ENCODE assay signal across 14 cellular contexts in the genomic region with DNA sequence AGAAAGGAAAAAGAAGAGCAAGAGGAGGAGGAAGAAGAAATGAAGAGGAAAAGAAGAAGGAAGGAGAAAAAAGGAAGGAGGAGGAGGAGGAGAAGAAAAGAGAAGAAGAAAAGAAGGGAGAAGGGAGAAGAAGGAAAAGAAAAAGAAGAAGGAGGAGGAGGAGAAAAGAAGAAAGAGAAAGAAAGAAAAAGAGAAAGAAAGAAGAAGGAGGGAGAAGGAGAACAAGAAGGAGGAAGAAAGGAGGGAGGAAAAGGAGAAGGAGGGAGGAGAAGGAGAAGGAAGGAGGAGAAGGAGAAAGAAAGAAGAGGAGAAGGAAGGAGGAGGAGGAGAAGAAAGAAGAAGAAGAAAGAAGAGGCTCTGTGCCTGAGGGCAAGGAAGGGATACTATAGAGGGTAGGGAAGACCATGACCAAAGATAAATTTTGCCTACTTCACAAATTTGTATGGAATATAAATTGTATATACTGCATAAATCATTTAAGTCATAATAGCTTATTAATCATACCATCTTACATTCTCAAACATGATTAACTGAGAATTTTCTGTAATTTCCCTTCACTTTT. TPM values are rescaled to one million over a fixed set of nuclear protein-coding genes. Genes with fewer than 3 reads are reported as not detected.
DNase-seq lines count a peak whose midpoint lies in the region; ATAC-seq, FAIRE-seq and TF ChIP-seq lines count a peak whose summit lies in the region.
"Had no signal": no experiment of that assay in that cellular context is flagged by ENCODE, and none has a peak within 500 bp of the region (broad histone marks: within the 10 kb centered on the region; RNA-seq: fewer than 3 reads in every experiment).

No MANE protein-coding gene starts in this region.

- no peaks in the 10 kb centered on the region for H3K9me3 Mint-ChIP-seq in Caco-2 (ENCODE audit: unreplicated experiment)
- no peaks in the 10 kb centered on the region for H3K9me3 Mint-ChIP-seq in activated T-helper 17 cell treated with anti-CD3 and anti-CD28 coated beads, Interleukin-2, amount 50 U/mL, for 72 hours
- H3K9me3 Mint-ChIP-seq in naive thymus-derived CD8-positive, alpha-beta T cell = peaks cover 0 to 5% (median 0%) of the 10 kb centered on the region in 9 donors

- POLR2A ChIA-PET in HepG2 (lab: Yijun Ruan, JAX) = no interaction called here
- POLR2A ChIA-PET in Caco-2 (lab: Charles Lee) = interaction anchor here (0.6 kb wide), 1 partner anchor 277 kb away, joined by 20 read pairs; no protein-coding TSS in a partner anchor
- POLR2A ChIA-PET in naive thymus-derived CD8-positive, alpha-beta T cell (lab: Charles Lee) = interaction anchor here (0.6 to 1.0 kb wide), 2 partner anchors 29 to 95 kb away, joined by 3 to 5 read pairs; no protein-coding TSS in a partner anchor
- POLR2A ChIA-PET in RWPE1 (lab: Yijun Ruan, JAX; ENCODE audit: low non-redundant PET) = no interaction called here

- H3K9me3 ChIP-seq in HepG2 (ENCODE audit: low read length) = no peaks in the 10 kb centered on the region
- H3K9me3 ChIP-seq in right lobe of liver = no peaks in the 10 kb centered on the region
- no peaks in the 10 kb centered on the region for H3K9me3 ChIP-seq in Caco-2
- H3K9me3 ChIP-seq in gastrocnemius medialis = no peaks in the 10 kb centered on the region

- no peak for DNase-seq in HepG2 (ENCODE audit: low spot score)
- no peak for DNase-seq in right lobe of liver
- DNase-seq in Caco-2 = no peak
- DNase-seq in gastrocnemius medialis = no peak
- no peak for DNase-seq in NCI-H1436 treated with DMSO at 0.1 percent for 48 hours (lab: John Stamatoyannopoulos, UW)
- no peak for DNase-seq in naive thymus-derived CD8-positive, alpha-beta T cell
- no peak for DNase-seq in RWPE1 (ENCODE audit: low spot score)
- DNase-seq: 8988T; CD8-positive, alpha-beta memory T cell; DMS53 had no signal

- no peak for TF ChIP-seq RAD21 in HepG2 (CRISPR knock-in tag; IDR thresholded peaks at IDR 0.05)

- intact Hi-C loops in HepG2 (cut with micrococcal nuclease; ENCODE audit: unreplicated experiment) = no loop called here
- intact Hi-C loops in right lobe of liver (cut with DNase I) = no loop called here
- intact Hi-C loops in Caco-2 (cut with micrococcal nuclease; ENCODE audit: unreplicated experiment) = no loop called here
- intact Hi-C loops in gastrocnemius medialis (cut with DNase I; ENCODE audit: low total_unique reads) = no loop called here

- H3K27ac Mint-ChIP-seq in Caco-2 (ENCODE audit: unreplicated experiment) = peak overlapping the region; percentile 16
- peak overlapping the region; percentile 0 for H3K27ac Mint-ChIP-seq in activated T-helper 17 cell treated with anti-CD3 and anti-CD28 coated beads, Interleukin-2, amount 50 U/mL, for 72 hours
- H3K27ac Mint-ChIP-seq in naive thymus-derived CD8-positive, alpha-beta T cell = peak overlapping the region in 2 of 10 donors; percentile 2 to 81

- no peaks in the 10 kb centered on the region for H4K20me1 ChIP-seq in HepG2 (ENCODE audit: insufficient read depth, low read length)
- H4K20me1 ChIP-seq: BLaER1 treated with 17β-estradiol and CSF1 and Interleukin-3, amounts not matched to agents 10 nM and 100 nM had no signal

- H3K4me2 ChIP-seq in HepG2 (ENCODE audit: low read depth, low read length) = no peak overlapping the region

- CTCF ChIA-PET in HepG2 (lab: Yijun Ruan, JAX; ENCODE audit: low intra/inter-chr PET ratio, low total read pairs) = no interaction called here
- CTCF ChIA-PET in Caco-2 (lab: Charles Lee) = interaction anchor here (0.8 kb wide), 1 partner anchor 30 kb away, joined by 3 read pairs; no protein-coding TSS in a partner anchor
- CTCF ChIA-PET in RWPE1 (lab: Yijun Ruan, JAX) = interaction anchor here (0.6 kb wide), 2 partner anchors 129 to 378 kb away, joined by 3 read pairs; no protein-coding TSS in a partner anchor

- ATAC-seq in HepG2 (no peak), right lobe of liver (no peak), gastrocnemius medialis (no peak)
- ATAC-seq in activated T-helper 17 cell treated with anti-CD3 and anti-CD28 coated beads, Interleukin-2, amount 50 U/mL, for 72 hours (replicated peaks) = no peak
- no peak for ATAC-seq in naive thymus-derived CD8-positive, alpha-beta T cell
- ATAC-seq: HCT116 had no signal

- H3K9ac ChIP-seq in HepG2 (ENCODE audit: insufficient read depth, low read depth, low read length) = no peak overlapping the region
- H3K9ac ChIP-seq: BLaER1 treated with 17β-estradiol and CSF1 and Interleukin-3, amounts not matched to agents 10 nM and 100 nM had no signal

- no peaks in the 10 kb centered on the region for H3K36me3 ChIP-seq in HepG2 (replicated peaks in 1 of 2; ENCODE audit: control insufficient read depth in 1 of 2, insufficient read depth in 2 of 2, low read length in 2 of 2)
- H3K36me3 ChIP-seq in right lobe of liver = no peaks in the 10 kb centered on the region
- H3K36me3 ChIP-seq in Caco-2 (ENCODE audit: control insufficient read depth, insufficient read depth, low read length) = no peaks in the 10 kb centered on the region
- no peaks in the 10 kb centered on the region for H3K36me3 ChIP-seq in gastrocnemius medialis
- H3K36me3 ChIP-seq: BLaER1 treated with 17β-estradiol and CSF1 and Interleukin-3, amounts not matched to agents 10 nM and 100 nM had no signal

- H3K36me3 Mint-ChIP-seq in Caco-2 (ENCODE audit: insufficient read depth, unreplicated experiment) = no peaks in the 10 kb centered on the region
- H3K36me3 Mint-ChIP-seq in activated T-helper 17 cell treated with anti-CD3 and anti-CD28 coated beads, Interleukin-2, amount 50 U/mL, for 72 hours (ENCODE audit: low read depth) = no peaks in the 10 kb centered on the region
- peaks cover 0 to 8% (median 0%) of the 10 kb centered on the region in 3 donors for H3K36me3 Mint-ChIP-seq in naive thymus-derived CD8-positive, alpha-beta T cell

- H3K27ac ChIP-seq in HepG2 (ENCODE audit: extremely low read length, insufficient read depth, low read length) (no peak overlapping the region), right lobe of liver (no peak overlapping the region), gastrocnemius medialis (peak overlapping the region; percentile 13 to 70 (median 42)), RWPE1 (no peak overlapping the region)
- H3K27ac ChIP-seq: BLaER1 treated with 17β-estradiol and CSF1 and Interleukin-3, amounts not matched to agents 10 nM and 100 nM had no signal

- H3K4me1 ChIP-seq in HepG2 (ENCODE audit: insufficient read depth, low read length) (0 out of 2 replicates have a peak, but pooled peaks cover 5% of the 10 kb centered on the region), right lobe of liver (no peaks in the 10 kb centered on the region), Caco-2 (peaks cover 45% of the 10 kb centered on the region), gastrocnemius medialis (peaks cover 70 to 91% of the 10 kb centered on the region in 2 donors)

- no peaks in the 10 kb centered on the region for H3K79me2 ChIP-seq in HepG2 (ENCODE audit: insufficient read depth, low read length)

- H3K27me3 ChIP-seq in HepG2 (ENCODE audit: control insufficient read depth in 1 of 2, insufficient read depth in 2 of 2, low read length in 2 of 2) = no peaks in the 10 kb centered on the region
- H3K27me3 ChIP-seq in right lobe of liver = no peaks in the 10 kb centered on the region
- H3K27me3 ChIP-seq in Caco-2 (replicated peaks; ENCODE audit: control insufficient read depth, insufficient read depth, low read length) = no peaks in the 10 kb centered on the region
- H3K27me3 ChIP-seq in gastrocnemius medialis = no peaks in the 10 kb centered on the region
- H3K27me3 ChIP-seq: BLaER1 treated with 17β-estradiol and CSF1 and Interleukin-3, amounts not matched to agents 10 nM and 100 nM had no signal

- no peak overlapping the region for H2AFZ ChIP-seq in HepG2 (ENCODE audit: low read length)

- in situ Hi-C loops in HepG2 (cut with HindIII; ENCODE audit: extremely low pct_ligation_motif_present, low pct_unique_long_range_greater_than_20kb) = no loop called here
- in situ Hi-C loops in gastrocnemius medialis (cut with MboI; ENCODE audit: low sequenced_read_pairs in 4 of 4) = no loop called here

- TF ChIP-seq POLR2A in HepG2 (IDR thresholded peaks at IDR 0.05; ENCODE audit: insufficient read depth in 1 of 2, low read depth in 2 of 2, low read length in 2 of 2) = no peak
- TF ChIP-seq POLR2A in right lobe of liver (IDR thresholded peaks at IDR 0.05) = no peak
- no peak for TF ChIP-seq POLR2A in gastrocnemius medialis (IDR thresholded peaks at IDR 0.05)

- no peak for TF ChIP-seq EP300 in HepG2 (IDR thresholded peaks at IDR 0.05; ENCODE audit: low read depth in 2 of 2, low read length in 2 of 2)
- no peak for TF ChIP-seq EP300 in HepG2 (CRISPR knock-in tag; IDR thresholded peaks at IDR 0.05; ENCODE audit: borderline replicate concordance)

- H3K4me3 ChIP-seq in HepG2 (replicated peaks in 1 of 3; ENCODE audit: insufficient read depth in 1 of 3, low read depth in 2 of 3, low read length in 3 of 3) = no peak overlapping the region
- no peak overlapping the region for H3K4me3 ChIP-seq in right lobe of liver
- no peak overlapping the region for H3K4me3 ChIP-seq in Caco-2 (ENCODE audit: low read depth, low read length)
- no peak overlapping the region for H3K4me3 ChIP-seq in gastrocnemius medialis
- H3K4me3 ChIP-seq: BLaER1 treated with 17β-estradiol and CSF1 and Interleukin-3, amounts not matched to agents 10 nM and 100 nM had no signal

- peaks cover 24% of the 10 kb centered on the region for H3K4me1 Mint-ChIP-seq in Caco-2 (ENCODE audit: low read depth, unreplicated experiment)
- peaks cover 14% of the 10 kb centered on the region for H3K4me1 Mint-ChIP-seq in activated T-helper 17 cell treated with anti-CD3 and anti-CD28 coated beads, Interleukin-2, amount 50 U/mL, for 72 hours
- peaks cover 4 to 49% (median 37%) of the 10 kb centered on the region in 4 donors for H3K4me1 Mint-ChIP-seq in naive thymus-derived CD8-positive, alpha-beta T cell

- TF ChIP-seq CTCF in HepG2 (CRISPR knock-in tag; IDR thresholded peaks at IDR 0.05) (no peak), right lobe of liver (IDR thresholded peaks at IDR 0.05) (no peak), Caco-2 (IDR thresholded peaks at IDR 0.05; ENCODE audit: insufficient read depth in 1 of 2, low read depth in 1 of 2, low read length in 1 of 2, severe bottlenecking in 1 of 2, unreplicated experiment in 1 of 2) (no peak), gastrocnemius medialis (IDR thresholded peaks at IDR 0.05 in 4 of 5, conservative IDR thresholded peaks at IDR 0.05 in 1 of 5) (no peak), RWPE1 (conservative IDR thresholded peaks at IDR 0.05; ENCODE audit: low read depth) (no peak)

- H3K4me3 Mint-ChIP-seq in Caco-2 (ENCODE audit: unreplicated experiment) = peak overlapping the region; percentile 4
- H3K4me3 Mint-ChIP-seq in activated T-helper 17 cell treated with anti-CD3 and anti-CD28 coated beads, Interleukin-2, amount 50 U/mL, for 72 hours = peak overlapping the region; percentile 1
- no peak overlapping the region for H3K4me3 Mint-ChIP-seq in naive thymus-derived CD8-positive, alpha-beta T cell

- H3K27me3 Mint-ChIP-seq in Caco-2 (ENCODE audit: insufficient read depth, unreplicated experiment) = no peaks in the 10 kb centered on the region
- H3K27me3 Mint-ChIP-seq in activated T-helper 17 cell treated with anti-CD3 and anti-CD28 coated beads, Interleukin-2, amount 50 U/mL, for 72 hours = no peaks in the 10 kb centered on the region
- H3K27me3 Mint-ChIP-seq in naive thymus-derived CD8-positive, alpha-beta T cell = no peaks in the 10 kb centered on the region

- no peak for FAIRE-seq in HepG2 (lab: Jason Lieb, UNC)
- FAIRE-seq: H54 had no signal

- no TSS peak for BruUV-seq in HepG2 (replicated peaks; lab: Mats Ljungman, UMichigan)
- BruUV-seq in Caco-2 (replicated peaks; lab: Mats Ljungman, UMichigan) = no TSS peak

RNA-seq across cellular contexts. Expression of a gene that starts 55.7 kb away (rescaled TPM):
- total RNA-seq in HepG2 (2016; rRNA removed; fragmentation: Illumina TruSeq; extraction: Trizol) (44.7 and 52.1 TPM in 2 replicates), right lobe of liver (10 to 100 TPM in 5 of 6 experiments, 1 to 10 TPM in 1; 8.7 to 17.1 (median 11.9) TPM), Caco-2 (2022) (21.9 and 25.3 TPM in 2 replicates), gastrocnemius medialis (100 to 1,000 TPM in 3 of 4 donors, 10 to 100 TPM in 1; 73.3 to 253 (median 128) TPM)
- total RNA-seq in HepG2 (2016; cell fraction: cytosol; rRNA removed; fragmentation: Illumina TruSeq; extraction: Trizol; ENCODE audit: low read depth) = 5.9 and 6.4 TPM in 2 replicates
- 44.0 and 53.7 TPM in 2 replicates for total RNA-seq in HepG2 (2016; cell fraction: insoluble cytoplasmic fraction; rRNA removed; fragmentation: Illumina TruSeq; extraction: Trizol)
- 18.5 and 19.2 TPM in 2 replicates for total RNA-seq in HepG2 (2016; cell fraction: membrane; rRNA removed; fragmentation: Illumina TruSeq; extraction: Trizol)
- total RNA-seq in HepG2 (2016; cell fraction: nucleus; rRNA removed; fragmentation: Illumina TruSeq; extraction: Trizol) = 41.0 and 44.1 TPM in 2 replicates
- 20.6 and 24.9 TPM in 2 replicates for polyA plus RNA-seq in HepG2 (2011; rRNA removed)
- 8.7 and 12.4 TPM in 2 replicates for polyA plus RNA-seq in HepG2 (2011; cell fraction: cytosol; rRNA removed)
- 18.6 and 19.8 TPM in 2 replicates for polyA plus RNA-seq in HepG2 (2011; cell fraction: nucleus; rRNA removed)
- polyA plus RNA-seq in HepG2 (2012) = 16.9 and 20.3 TPM in 2 replicates
- 3.6 TPM in 2 replicates for polyA plus RNA-seq in HepG2 (2016; cell fraction: cytosol; fragmentation: Illumina TruSeq; extraction: Trizol; ENCODE audit: low read depth)
- 46.8 and 47.5 TPM in 2 replicates for polyA plus RNA-seq in HepG2 (2016; cell fraction: insoluble cytoplasmic fraction; fragmentation: Illumina TruSeq; extraction: Trizol; ENCODE audit: low read depth)
- 9.9 and 10.9 TPM in 2 replicates for polyA plus RNA-seq in HepG2 (2016; cell fraction: membrane; fragmentation: Illumina TruSeq; extraction: Trizol; ENCODE audit: low read depth)
- 40.6 and 43.2 TPM in 2 replicates for polyA plus RNA-seq in HepG2 (2016; cell fraction: nucleus; fragmentation: Illumina TruSeq; extraction: Trizol; ENCODE audit: insufficient read depth, low read depth)
- polyA minus RNA-seq in HepG2 (2011; rRNA and poly(A)+ RNA removed; ENCODE audit: low replicate concordance) = 15.1 and 39.9 TPM in 2 replicates
- 14.2 and 14.6 TPM in 2 replicates for polyA minus RNA-seq in HepG2 (2011; cell fraction: cytosol; rRNA and poly(A)+ RNA removed)
- 66.0 and 72.1 TPM in 2 replicates for polyA minus RNA-seq in HepG2 (2011; cell fraction: nucleus; rRNA and poly(A)+ RNA removed)
- total RNA-seq in activated T-helper 17 cell treated with anti-CD3 and anti-CD28 coated beads, Interleukin-2, amount 50 U/mL, for 72 hours = 10 to 100 TPM in 1 of 2 donors, 1 to 10 TPM in 1; 9.8 to 23.0 TPM
- total RNA-seq in naive thymus-derived CD8-positive, alpha-beta T cell = 10 to 100 TPM; 35.0 to 38.3 TPM
- 10 to 100 TPM in 2 of 3 donors, 1 to 10 TPM in 1; 10.0 to 21.4 (median 19.4) TPM for polyA plus RNA-seq in naive thymus-derived CD8-positive, alpha-beta T cell

RNA-seq across cellular contexts. Expression of a gene that starts 56.4 kb away (rescaled TPM):
- 15.5 and 20.7 TPM in 2 replicates for total RNA-seq in HepG2 (2016; rRNA removed; fragmentation: Illumina TruSeq; extraction: Trizol)
- total RNA-seq in HepG2 (2016; cell fraction: cytosol; rRNA removed; fragmentation: Illumina TruSeq; extraction: Trizol; ENCODE audit: low read depth) = 20.5 and 21.1 TPM in 2 replicates
- 16.4 and 22.3 TPM in 2 replicates for total RNA-seq in HepG2 (2016; cell fraction: insoluble cytoplasmic fraction; rRNA removed; fragmentation: Illumina TruSeq; extraction: Trizol)
- total RNA-seq in HepG2 (2016; cell fraction: membrane; rRNA removed; fragmentation: Illumina TruSeq; extraction: Trizol) = 12.0 and 13.3 TPM in 2 replicates
- total RNA-seq in HepG2 (2016; cell fraction: nucleus; rRNA removed; fragmentation: Illumina TruSeq; extraction: Trizol) = 12.7 and 13.1 TPM in 2 replicates
- 5.5 and 7.7 TPM in 2 replicates for polyA plus RNA-seq in HepG2 (2011; rRNA removed)
- 2.6 TPM in 2 replicates for polyA plus RNA-seq in HepG2 (2011; cell fraction: cytosol; rRNA removed)
- 3.6 and 5.3 TPM in 2 replicates for polyA plus RNA-seq in HepG2 (2011; cell fraction: nucleus; rRNA removed)
- 3.4 and 6.8 TPM in 2 replicates for polyA plus RNA-seq in HepG2 (2012)
- 1.7 and 3.0 TPM in 2 replicates for polyA plus RNA-seq in HepG2 (2016; cell fraction: cytosol; fragmentation: Illumina TruSeq; extraction: Trizol; ENCODE audit: low read depth)
- 15.9 and 16.9 TPM in 2 replicates for polyA plus RNA-seq in HepG2 (2016; cell fraction: insoluble cytoplasmic fraction; fragmentation: Illumina TruSeq; extraction: Trizol; ENCODE audit: low read depth)
- 4.1 and 4.6 TPM in 2 replicates for polyA plus RNA-seq in HepG2 (2016; cell fraction: membrane; fragmentation: Illumina TruSeq; extraction: Trizol; ENCODE audit: low read depth)
- 9.7 and 9.9 TPM in 2 replicates for polyA plus RNA-seq in HepG2 (2016; cell fraction: nucleus; fragmentation: Illumina TruSeq; extraction: Trizol; ENCODE audit: insufficient read depth, low read depth)
- 3.1 and 14.4 TPM in 2 replicates for polyA minus RNA-seq in HepG2 (2011; rRNA and poly(A)+ RNA removed; ENCODE audit: low replicate concordance)
- 6.2 and 6.4 TPM in 2 replicates for polyA minus RNA-seq in HepG2 (2011; cell fraction: cytosol; rRNA and poly(A)+ RNA removed)
- 15.9 and 20.3 TPM in 2 replicates for polyA minus RNA-seq in HepG2 (2011; cell fraction: nucleus; rRNA and poly(A)+ RNA removed)
- total RNA-seq in right lobe of liver = 1 to 10 TPM; 6.3 to 9.5 (median 7.6) TPM
- total RNA-seq in Caco-2 (2022) = 11.0 and 12.7 TPM in 2 replicates
- total RNA-seq in activated T-helper 17 cell treated with anti-CD3 and anti-CD28 coated beads, Interleukin-2, amount 50 U/mL, for 72 hours = 10 to 100 TPM; 20.9 to 21.8 TPM
- 10 to 100 TPM; 10.3 to 29.7 (median 17.5) TPM for total RNA-seq in gastrocnemius medialis
- total RNA-seq in naive thymus-derived CD8-positive, alpha-beta T cell = 1 to 10 TPM; 7.0 to 8.3 TPM
- polyA plus RNA-seq in naive thymus-derived CD8-positive, alpha-beta T cell = 1 to 10 TPM; 5.4 to 9.5 (median 6.2) TPM

Comparison
In these comparisons a context has a peak if more than half of its experiments do, and no peak if none do; other contexts are left out.
1. H3K27ac ChIP-seq: peak in gastrocnemius medialis (4 of 4); none in HepG2 (single experiment), right lobe of liver (0 of 3) and RWPE1 (single experiment).
2. H3K4me3 Mint-ChIP-seq: peak in Caco-2 (single experiment) and activated T-helper 17 cell treated with anti-CD3 and anti-CD28 coated beads, Interleukin-2, amount 50 U/mL, for 72 hours (single experiment); none in naive thymus-derived CD8-positive, alpha-beta T cell (0 of 10).
3. POLR2A ChIA-PET loops: an anchor here in Caco-2 (0.6 kb wide) and naive thymus-derived CD8-positive, alpha-beta T cell (0.6 to 1.0 kb wide); none called in HepG2 and RWPE1.